In the genomic region with DNA sequence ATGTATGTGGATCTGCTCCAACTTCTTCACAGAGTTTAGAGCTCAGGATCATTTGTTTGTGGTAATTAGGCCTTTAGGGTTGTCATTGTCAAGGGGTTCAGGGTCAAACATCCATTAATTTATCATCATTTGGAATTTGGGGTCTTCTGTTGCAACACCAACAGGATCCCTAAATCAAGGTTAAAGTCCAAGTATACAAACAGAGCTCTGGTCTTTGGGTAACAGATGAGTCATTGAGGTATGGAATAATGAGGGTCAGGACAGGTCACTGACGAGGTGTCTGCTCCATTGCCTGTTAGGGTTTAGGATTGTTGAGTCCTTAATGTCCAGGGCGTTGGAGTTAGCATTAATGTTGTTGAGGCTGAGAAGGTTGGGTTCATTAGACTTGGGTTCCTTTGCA, we compare ENCODE assay signal across 36 cellular contexts. TPM values are rescaled to one million over a fixed set of nuclear protein-coding genes. Genes with fewer than 3 reads are reported as not detected.
"Had no signal": no experiment of that assay in that cellular context is flagged by ENCODE, and none has a peak within 500 bp of the region (broad histone marks: within the 10 kb centered on the region; RNA-seq: fewer than 3 reads in every experiment).

No MANE protein-coding gene starts in this region.

- H3K4me3 Mint-ChIP-seq: immature natural killer cell; mesothelial cell of epicardium; naive B cell; natural killer cell; nephron progenitor cell; neural progenitor cell; stimulated activated naive CD8-positive, alpha-beta T cell treated with anti-CD3 and anti-CD28 coated beads, Interleukin-15, Interleukin-2, amounts not matched to agents 100 ng/mL and 50 ng/mL, for 24 hours had no signal

- H3K4me1 Mint-ChIP-seq: immature natural killer cell, mesothelial cell of epicardium, natural killer cell, nephron progenitor cell, neural progenitor cell had no signal

- H3K27me3 ChIP-seq: left lung, neural progenitor cell, neutrophil, ovary, right atrium auricular region, right lobe of liver, suprapubic skin, tibial artery, upper lobe of right lung had no signal

- H3K27me3 Mint-ChIP-seq: naive B cell; progenitor cell of endocrine pancreas; stimulated activated naive CD8-positive, alpha-beta T cell treated with anti-CD3 and anti-CD28 coated beads, Interleukin-15, Interleukin-2, amounts not matched to agents 100 ng/mL and 50 ng/mL, for 24 hours had no signal

- H3K36me3 Mint-ChIP-seq: mesothelial cell of epicardium, neural progenitor cell had no signal

- H2AFZ ChIP-seq: neural progenitor cell had no signal

- ATAC-seq: left colon, left lung, lower lobe of right lung, natural killer cell, upper lobe of right lung had no signal

- H3K4me3 ChIP-seq: left lung, lower lobe of right lung, neural progenitor cell, ovary, right atrium auricular region, right lobe of liver, smooth muscle cell, suprapubic skin, thoracic aorta, tibial artery, upper lobe of right lung had no signal

- H3K4me1 ChIP-seq: lower lobe of right lung, neural progenitor cell, right atrium auricular region, right lobe of liver, suprapubic skin, tibial artery had no signal

- DNase-seq: hypothalamus; immature natural killer cell; kidney; left colon; left lung; lower lobe of right lung; mammary epithelial cell; mesendoderm; naive B cell; natural killer cell; nephron progenitor cell; occipital lobe; ovary; right lobe of liver; stimulated activated CD4-positive, alpha-beta T cell treated with anti-CD3 and anti-CD28 coated beads, Interleukin-1b, Interleukin-23, amount 100 ng/mL, for 48 hours; stimulated activated CD4-positive, alpha-beta T cell treated with anti-CD3 and anti-CD28 coated beads, Interleukin-2, amount 100 ng/mL, for 48 hours; stimulated activated CD4-positive, alpha-beta T cell treated with anti-CD3 and anti-CD28 coated beads, Interleukin-4, amount 100 ng/mL, for 4 hours; stimulated activated CD8-positive, alpha-beta memory T cell treated with anti-CD3 and anti-CD28 coated beads, Interleukin-4, amount 100 ng/mL, for 48 hours; stimulated activated naive CD4-positive, alpha-beta T cell; tibial artery; trophoblast cell; upper lobe of right lung had no signal

- H3K36me3 ChIP-seq: left lung, lower lobe of right lung, neural progenitor cell, neutrophil, ovary, right atrium auricular region, right lobe of liver, suprapubic skin, thoracic aorta, tibial artery, upper lobe of right lung had no signal

- FAIRE-seq: islet of Langerhans, kidney, urothelium cell line had no signal

- H3K4me2 ChIP-seq: neural progenitor cell, smooth muscle cell had no signal

- H3K27ac ChIP-seq: left lung, lower lobe of right lung, neural progenitor cell, neutrophil, ovary, right atrium auricular region, right lobe of liver, suprapubic skin, thoracic aorta, tibial artery, upper lobe of right lung had no signal

- H3K27ac Mint-ChIP-seq: immature natural killer cell; mesothelial cell of epicardium; natural killer cell; nephron progenitor cell; neural progenitor cell; progenitor cell of endocrine pancreas; stimulated activated naive CD8-positive, alpha-beta T cell treated with anti-CD3 and anti-CD28 coated beads, Interleukin-15, Interleukin-2, amounts not matched to agents 100 ng/mL and 50 ng/mL, for 24 hours had no signal

- H3K9ac ChIP-seq: neural progenitor cell had no signal

- H3K9me3 ChIP-seq: right atrium auricular region, right lobe of liver, thoracic aorta, tibial artery had no signal

RNA-seq across cellular contexts. Expression of a gene that starts 47.6 kb away (rescaled TPM):
- total RNA-seq: kidney, left lung, lower lobe of right lung, mammary epithelial cell, mesothelial cell of epicardium, natural killer cell, progenitor cell of endocrine pancreas, renal cortical epithelial cell, right atrium auricular region, right lobe of liver, smooth muscle cell, subcutaneous adipose tissue, suprapubic skin, thoracic aorta had no signal
- polyA plus RNA-seq: immature natural killer cell, liver, mammary epithelial cell, smooth muscle cell had no signal
